8 cellular contexts compared by ENCODE assay signal in the genomic region with DNA sequence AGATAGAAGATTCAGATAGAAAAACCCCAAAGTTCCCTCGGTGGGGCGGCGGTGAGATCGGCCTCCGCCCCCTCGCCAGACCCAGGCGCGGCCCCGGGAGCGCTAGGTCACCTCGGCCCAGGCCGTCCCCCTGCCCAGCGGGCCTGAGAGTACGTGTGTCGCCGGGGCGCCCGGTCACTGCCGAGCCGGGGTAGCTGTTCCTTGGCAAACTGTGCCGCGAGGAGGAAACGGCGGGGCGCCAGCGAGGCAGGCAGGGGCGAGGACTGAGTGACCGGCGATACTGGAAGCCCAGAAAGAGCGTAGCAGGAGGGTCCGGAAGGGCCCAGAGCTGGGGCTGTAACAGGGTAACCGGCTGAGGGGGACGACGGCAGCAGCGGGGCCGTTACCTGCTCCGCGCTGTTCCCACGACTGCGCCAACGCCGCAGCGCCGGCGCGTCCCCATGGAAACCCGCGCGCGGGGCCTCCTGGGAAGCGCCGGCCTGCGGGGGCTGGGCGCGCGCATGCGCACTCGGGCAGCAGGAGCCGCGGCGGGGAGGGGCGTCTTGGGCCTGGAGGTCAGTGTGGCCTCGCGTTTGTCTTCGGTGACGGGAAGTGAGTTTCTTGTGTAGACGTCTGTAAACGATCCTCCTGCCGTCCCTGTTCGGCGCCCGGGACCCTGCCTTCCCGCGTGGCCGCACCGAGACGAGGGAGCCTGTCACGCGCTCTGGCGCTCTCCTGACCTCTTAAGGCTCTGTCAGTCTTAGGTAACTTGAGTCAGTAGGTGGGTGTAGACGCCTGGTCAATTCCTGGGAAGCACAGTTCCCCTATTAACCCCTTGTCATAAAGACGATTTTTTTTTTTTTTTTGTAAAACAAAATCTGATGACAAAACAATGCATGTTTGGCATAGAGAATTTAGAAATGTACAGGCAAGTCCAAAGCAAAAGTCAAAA. TPM values are rescaled to one million over a fixed set of nuclear protein-coding genes. Genes with fewer than 3 reads are reported as not detected.
DNase-seq lines count a peak whose midpoint lies in the region; ATAC-seq, FAIRE-seq and TF ChIP-seq lines count a peak whose summit lies in the region.

TSS of gene LCA5L (minus strand) at position 440 of the 931 bp plus-strand sequence. CDS start 17,285 bp downstream, outside the sequence.

- no peak for TF ChIP-seq CTCF in endothelial cell (IDR thresholded peaks at IDR 0.05; ENCODE audit: unreplicated experiment)

- H3K4me3 Mint-ChIP-seq in endothelial cell (ENCODE audit: unreplicated experiment) = peak within 1 kb of the TSS; percentile 97

- ATAC-seq in GM21381 (IDR thresholded peaks at IDR 0.05; ENCODE audit: unreplicated experiment) = peak; percentile 89

- peaks cover 6% of the 10 kb centered on the region for H3K9me3 Mint-ChIP-seq in endothelial cell (ENCODE audit: unreplicated experiment)

- peaks cover 6% of the 10 kb centered on the region for H3K27me3 Mint-ChIP-seq in endothelial cell (ENCODE audit: unreplicated experiment)

- H3K4me1 Mint-ChIP-seq in endothelial cell (ENCODE audit: unreplicated experiment) = peaks cover 18% of the 10 kb centered on the region

- DNase-seq in D341Med (ENCODE audit: low spot score) = peak; percentile 100
- DNase-seq in HTR-8/SVneo (ENCODE audit: insufficient read length, low spot score) = peak; percentile 93
- peak; percentile 83 for DNase-seq in NOMO-1 treated with dmso at 0.1 percent for 144 hours (lab: John Stamatoyannopoulos, UW; ENCODE audit: unreplicated experiment)
- DNase-seq in activated CD8-positive, alpha-beta memory T cell treated with anti-CD3 and anti-CD28 coated beads, Interleukin-2, amount 50 U/mL, for 24 hours (ENCODE audit: extremely low read depth) = peak; percentile 62
- peak; percentile 98 for DNase-seq in endothelial cell (ENCODE audit: low spot score)
- DNase-seq in middle frontal gyrus (ENCODE audit: extremely low spot score, low spot score) = peak; percentile 76
- DNase-seq in stimulated activated CD8-positive, alpha-beta memory T cell treated with anti-CD3 and anti-CD28 coated beads, Interleukin-2, amount 100 ng/mL, for 1 hour (ENCODE audit: low read depth in 2 of 2) = peak; percentile 82 to 84

- H3K36me3 Mint-ChIP-seq in endothelial cell (ENCODE audit: low read depth, unreplicated experiment) = peaks cover 7% of the 10 kb centered on the region

- FAIRE-seq in HTR-8/SVneo (lab: Jason Lieb, UNC) = peak; percentile 91

- H3K27ac Mint-ChIP-seq in endothelial cell (ENCODE audit: unreplicated experiment) = peak within 1 kb of the TSS; percentile 97

RNA-seq across cellular contexts. Expression of gene LCA5L, which starts in this region (rescaled TPM):
- total RNA-seq in endothelial cell (ENCODE audit: unreplicated experiment) = 0.59 TPM

Comparison
In these comparisons a context has a peak if more than half of its experiments do, and no peak if none do; other contexts are left out.
1. Peak in every context shown above with its lines: DNase-seq and ATAC-seq.
2. Peak in DNase-seq in endothelial cell; RNA of the gene not detected or under 1 TPM.